In the genomic region with DNA sequence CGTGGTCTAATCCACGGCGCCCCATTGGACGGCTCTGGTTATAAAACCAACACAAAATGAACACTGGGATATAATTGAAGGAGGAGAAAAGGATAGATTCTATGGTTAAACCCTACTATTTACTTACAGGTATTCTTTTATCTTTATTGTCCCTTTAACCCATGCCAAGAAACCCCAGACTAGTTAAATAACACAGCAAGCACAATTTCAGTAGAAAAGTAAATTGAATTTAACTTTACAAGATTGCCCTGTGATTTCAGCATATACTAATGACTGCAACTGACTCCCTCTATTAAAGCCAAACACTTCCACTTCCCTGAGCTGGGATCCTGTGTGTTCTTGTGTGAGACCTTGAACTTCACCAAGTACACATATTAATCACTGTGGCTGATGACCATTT, we compare ENCODE assay signal across 24 cellular contexts. TPM values are rescaled to one million over a fixed set of nuclear protein-coding genes. Genes with fewer than 3 reads are reported as not detected.
DNase-seq lines count a peak whose midpoint lies in the region; ATAC-seq and TF ChIP-seq lines count a peak whose summit lies in the region.
"Had no signal": no experiment of that assay in that cellular context is flagged by ENCODE, and none has a peak within 500 bp of the region (broad histone marks: within the 10 kb centered on the region; RNA-seq: fewer than 3 reads in every experiment).

No MANE protein-coding gene starts in this region.

- no peak overlapping the region for H2AFZ ChIP-seq in smooth muscle cell (ENCODE audit: low read depth)

- H3K27ac ChIP-seq in SK-N-MC (peak overlapping the region; percentile 85), smooth muscle cell (ENCODE audit: low read depth) (no peak overlapping the region)
- H3K27ac ChIP-seq: A549, ascending aorta, foreskin keratinocyte, uterus had no signal

- no peak for ATAC-seq in activated naive CD8-positive, alpha-beta T cell treated with anti-CD3 and anti-CD28 coated beads, Interleukin-2, amount 10 ng/mL, durations not matched to agents 7 days and 5 days (ENCODE audit: low read depth)
- no peak for ATAC-seq in HG03097 (IDR thresholded peaks at IDR 0.05; ENCODE audit: low FRiP score, unreplicated experiment)
- ATAC-seq: A549, foreskin keratinocyte, HCT116 had no signal

- no peak for TF ChIP-seq CTCF in smooth muscle cell (IDR thresholded peaks at IDR 0.05; ENCODE audit: borderline replicate concordance, insufficient read depth, poor library complexity, severe bottlenecking)

- no peaks in the 10 kb centered on the region for H3K27me3 ChIP-seq in smooth muscle cell (ENCODE audit: low read depth)
- H3K27me3 ChIP-seq: ascending aorta, foreskin keratinocyte had no signal

- H3F3A ChIP-seq in smooth muscle cell (ENCODE audit: low read depth): peaks cover 6% of the 10 kb centered on the region

- H3K4me3 ChIP-seq in SK-N-MC (no peak overlapping the region), smooth muscle cell (no peak overlapping the region)
- H3K4me3 ChIP-seq: A549, ascending aorta, uterus had no signal

- peak overlapping the region; percentile 32 for H3K4me2 ChIP-seq in smooth muscle cell
- H3K4me2 ChIP-seq: A549 had no signal

- peak overlapping the region; percentile 56 for H3K4me3 Mint-ChIP-seq in activated CD4-positive, alpha-beta T cell treated with anti-CD3 and anti-CD28 coated beads, Interleukin-2, amount 10 ng/mL, durations not matched to agents 7 days and 5 days
- H3K4me3 Mint-ChIP-seq in activated naive CD8-positive, alpha-beta T cell treated with anti-CD3 and anti-CD28 coated beads, Interleukin-2, amount 10 ng/mL, durations not matched to agents 7 days and 5 days: peak overlapping the region; percentile 70

- H3K9ac ChIP-seq in SK-N-MC (ENCODE audit: insufficient read length) (no peak overlapping the region), smooth muscle cell (ENCODE audit: low read depth) (no peak overlapping the region)

- no peak for DNase-seq in activated CD4-positive, alpha-beta T cell treated with anti-CD3 and anti-CD28 coated beads, Interleukin-2, amount 10 ng/mL, durations not matched to agents 7 days and 5 days
- DNase-seq in activated CD4-positive, alpha-beta T cell treated with anti-CD3 and anti-CD28 coated beads for 1 hour: no peak
- DNase-seq in SK-N-MC (ENCODE audit: low read depth, low spot score): no peak
- no peak for DNase-seq in activated naive CD8-positive, alpha-beta T cell treated with anti-CD3 and anti-CD28 coated beads, Interleukin-2, amount 10 ng/mL, durations not matched to agents 7 days and 5 days
- DNase-seq in smooth muscle cell (lab: John Stamatoyannopoulos, UW; ENCODE audit: unreplicated experiment): no peak
- no peak for DNase-seq in NCI-H1105 treated with DMSO at 0.1 percent for 48 hours (lab: John Stamatoyannopoulos, UW)
- no peak for DNase-seq in SIG-M5 treated with dmso at 0.1 percent for 504 hours (lab: John Stamatoyannopoulos, UW; ENCODE audit: unreplicated experiment)
- DNase-seq: activated CD4-positive, alpha-beta T cell treated with anti-CD3 and anti-CD28 coated beads, Interleukin-2, amount 50 U/mL, for 48 hours; activated effector memory CD4-positive, alpha-beta T cell treated with Interleukin-2 at 50 U/mL for 16 hours; DMS 273 treated with DMSO at 0.1 percent for 48 hours; erythroblast; foreskin keratinocyte; hypothalamus; islet precursor cell; Karpas-422; NCI-H1092; NCI-H510A; stimulated activated CD4-positive, alpha-beta T cell treated with anti-CD3 and anti-CD28 coated beads, Interleukin-12 subunit alpha, Interleukin-12 subunit beta, amount 100 ng/mL, for 4 hours; uterus had no signal

- CTCF ChIA-PET in activated CD4-positive, alpha-beta T cell treated with anti-CD3 and anti-CD28 coated beads, Interleukin-2, amount 10 ng/mL, durations not matched to agents 7 days and 5 days (lab: Charles Lee): interaction anchor here (1.0 to 3.9 kb wide), 11 partner anchors 10 to 45 kb away, joined by 3 to 19 read pairs (median 4); a partner anchor contains a TSS

- POLR2A ChIA-PET in activated CD4-positive, alpha-beta T cell treated with anti-CD3 and anti-CD28 coated beads, Interleukin-2, amount 10 ng/mL, durations not matched to agents 7 days and 5 days (lab: Charles Lee): no interaction called here
- POLR2A ChIA-PET in activated naive CD8-positive, alpha-beta T cell treated with anti-CD3 and anti-CD28 coated beads, Interleukin-2, amount 10 ng/mL, durations not matched to agents 7 days and 5 days (lab: Charles Lee): interaction anchor here (0.8 to 2.7 kb wide), 12 partner anchors 11 to 39 kb away, joined by 3 to 8 read pairs (median 4); no protein-coding TSS in a partner anchor

- H4K20me1 ChIP-seq in smooth muscle cell (ENCODE audit: low read depth): no peaks in the 10 kb centered on the region

- peaks cover 89% of the 10 kb centered on the region for H3K36me3 Mint-ChIP-seq in activated CD4-positive, alpha-beta T cell treated with anti-CD3 and anti-CD28 coated beads, Interleukin-2, amount 10 ng/mL, durations not matched to agents 7 days and 5 days (ENCODE audit: low read depth)
- peaks cover 45% of the 10 kb centered on the region for H3K36me3 Mint-ChIP-seq in activated naive CD8-positive, alpha-beta T cell treated with anti-CD3 and anti-CD28 coated beads, Interleukin-2, amount 10 ng/mL, durations not matched to agents 7 days and 5 days

- H3K4me1 ChIP-seq in smooth muscle cell (ENCODE audit: low read depth): peaks cover 6% of the 10 kb centered on the region
- H3K4me1 ChIP-seq: A549, ascending aorta, foreskin keratinocyte, uterus had no signal

- peaks cover 99% of the 10 kb centered on the region for H3K36me3 ChIP-seq in SK-N-MC (ENCODE audit: insufficient read depth, low read length)
- H3K36me3 ChIP-seq in smooth muscle cell (ENCODE audit: low read depth): no peaks in the 10 kb centered on the region
- H3K36me3 ChIP-seq: ascending aorta, uterus had no signal

- H3K9me3 Mint-ChIP-seq in activated CD4-positive, alpha-beta T cell treated with anti-CD3 and anti-CD28 coated beads, Interleukin-2, amount 10 ng/mL, durations not matched to agents 7 days and 5 days: no peaks in the 10 kb centered on the region
- no peaks in the 10 kb centered on the region for H3K9me3 Mint-ChIP-seq in activated naive CD8-positive, alpha-beta T cell treated with anti-CD3 and anti-CD28 coated beads, Interleukin-2, amount 10 ng/mL, durations not matched to agents 7 days and 5 days

- peaks cover 4% of the 10 kb centered on the region for H3K79me2 ChIP-seq in smooth muscle cell (ENCODE audit: low read depth)

- peak overlapping the region; percentile 98 for H3K27ac Mint-ChIP-seq in activated CD4-positive, alpha-beta T cell treated with anti-CD3 and anti-CD28 coated beads, Interleukin-2, amount 10 ng/mL, durations not matched to agents 7 days and 5 days
- peak overlapping the region; percentile 97 for H3K27ac Mint-ChIP-seq in activated naive CD8-positive, alpha-beta T cell treated with anti-CD3 and anti-CD28 coated beads, Interleukin-2, amount 10 ng/mL, durations not matched to agents 7 days and 5 days

- 74% methylated on average over 4 of the region's 4 CpGs for WGBS in smooth muscle cell (ENCODE audit: low lambda C conversion rate)

- H3K9me3 ChIP-seq in SK-N-MC (ENCODE audit: low read depth, low read length): no peaks in the 10 kb centered on the region
- H3K9me3 ChIP-seq in smooth muscle cell (replicated peaks; ENCODE audit: low read depth): no peaks in the 10 kb centered on the region
- H3K9me3 ChIP-seq: A549, ascending aorta, uterus had no signal

- peaks cover 98% of the 10 kb centered on the region for H3K4me1 Mint-ChIP-seq in activated CD4-positive, alpha-beta T cell treated with anti-CD3 and anti-CD28 coated beads, Interleukin-2, amount 10 ng/mL, durations not matched to agents 7 days and 5 days
- peaks cover 90% of the 10 kb centered on the region for H3K4me1 Mint-ChIP-seq in activated naive CD8-positive, alpha-beta T cell treated with anti-CD3 and anti-CD28 coated beads, Interleukin-2, amount 10 ng/mL, durations not matched to agents 7 days and 5 days

- no peaks in the 10 kb centered on the region for H3K27me3 Mint-ChIP-seq in activated CD4-positive, alpha-beta T cell treated with anti-CD3 and anti-CD28 coated beads, Interleukin-2, amount 10 ng/mL, durations not matched to agents 7 days and 5 days
- H3K27me3 Mint-ChIP-seq in activated naive CD8-positive, alpha-beta T cell treated with anti-CD3 and anti-CD28 coated beads, Interleukin-2, amount 10 ng/mL, durations not matched to agents 7 days and 5 days: no peaks in the 10 kb centered on the region

RNA-seq across cellular contexts. Expression of a gene that starts 45.3 kb away (rescaled TPM):
- 100 to 1,000 TPM; 115 to 116 TPM for total RNA-seq in activated CD4-positive, alpha-beta T cell treated with anti-CD3 and anti-CD28 coated beads, Interleukin-2, amount 10 ng/mL, durations not matched to agents 7 days and 5 days
- 100 to 1,000 TPM in 1 of 2 experiments, 10 to 100 TPM in 1; 99.5 to 104 TPM for total RNA-seq in activated naive CD8-positive, alpha-beta T cell treated with anti-CD3 and anti-CD28 coated beads, Interleukin-2, amount 10 ng/mL, durations not matched to agents 7 days and 5 days
- 3.0 and 3.6 TPM in 2 replicates for total RNA-seq in smooth muscle cell
- 0.47 and 0.56 TPM in 2 replicates for polyA plus RNA-seq in smooth muscle cell
- polyA plus RNA-seq: BJ had no signal

Comparison
In these comparisons a context has a peak if more than half of its experiments do, and no peak if none do; other contexts are left out.
1. RNA of a gene that starts 45.3 kb away (total RNA-seq): 115 to 116 TPM in activated CD4-positive, alpha-beta T cell treated with anti-CD3 and anti-CD28 coated beads, Interleukin-2, amount 10 ng/mL, durations not matched to agents 7 days and 5 days and 99.5 to 104 TPM in activated naive CD8-positive, alpha-beta T cell treated with anti-CD3 and anti-CD28 coated beads, Interleukin-2, amount 10 ng/mL, durations not matched to agents 7 days and 5 days; 3.0 to 3.6 TPM in smooth muscle cell; every median in the first group is over 10 times any median in the second.